Comparison of ENCODE assay signal across 21 cellular contexts in genomic region chr1:30857964-30858363, GRCh38. TPM values are rescaled to one million over a fixed set of nuclear protein-coding genes. Genes with fewer than 3 reads are reported as not detected.
DNase-seq lines count a peak whose midpoint lies in the region; ATAC-seq and TF ChIP-seq lines count a peak whose summit lies in the region.
"Had no signal": no experiment of that assay in that cellular context is flagged by ENCODE, and none has a peak within 500 bp of the region (broad histone marks: within the 10 kb centered on the region; RNA-seq: fewer than 3 reads in every experiment).

No MANE protein-coding gene starts in this region.

- H3K4me1 ChIP-seq in mesodermal cell (ENCODE audit: control insufficient read depth, insufficient read depth, low read length, poor library complexity, severe bottlenecking) (peaks cover 28% of the 10 kb centered on the region), smooth muscle cell (ENCODE audit: low read depth) (peaks cover 13% of the 10 kb centered on the region)

- H3K9me3 ChIP-seq in mesodermal cell (ENCODE audit: control insufficient read depth, low read length) (no peaks in the 10 kb centered on the region), smooth muscle cell (replicated peaks; ENCODE audit: low read depth) (no peaks in the 10 kb centered on the region)

- no peak for ATAC-seq in activated T-helper 17 cell treated with anti-CD3 and anti-CD28 coated beads, Interleukin-2, amount 50 U/mL, for 72 hours (replicated peaks)
- ATAC-seq: CD8-positive, alpha-beta T cell had no signal

- H3K36me3 ChIP-seq in mesodermal cell (ENCODE audit: control insufficient read depth, insufficient read depth, low read length) (no peaks in the 10 kb centered on the region), smooth muscle cell (ENCODE audit: low read depth) (no peaks in the 10 kb centered on the region)

- no peak for TF ChIP-seq CTCF in HFFc6 (IDR thresholded peaks at IDR 0.05)
- no peak for TF ChIP-seq CTCF in chondrocyte (IDR thresholded peaks at IDR 0.05)
- TF ChIP-seq CTCF in smooth muscle cell (IDR thresholded peaks at IDR 0.05; ENCODE audit: borderline replicate concordance, insufficient read depth, poor library complexity, severe bottlenecking): no peak

- H3K27ac ChIP-seq in mesodermal cell (ENCODE audit: low read depth, low read length, severe bottlenecking) (peak overlapping the region; percentile 70), smooth muscle cell (ENCODE audit: low read depth) (peak overlapping the region; percentile 90)
- H3K27ac ChIP-seq: KMS-11, RWPE1 had no signal

- H3K4me1 Mint-ChIP-seq in HFFc6 (ENCODE audit: low read depth) (peaks cover 35% of the 10 kb centered on the region), chondrocyte (ENCODE audit: low read depth) (peaks cover 38% of the 10 kb centered on the region)
- H3K4me1 Mint-ChIP-seq in activated T-helper 17 cell treated with anti-CD3 and anti-CD28 coated beads, Interleukin-2, amount 50 U/mL, for 72 hours: no peaks in the 10 kb centered on the region
- H3K4me1 Mint-ChIP-seq in T-helper 2 cell treated with Interferon-gamma antibody and Interleukin-4, amounts not matched to agents 5 μg/mL and 100 μg/mL, for 36 hours (ENCODE audit: low read depth): peaks cover 1% of the 10 kb centered on the region

- H3K79me2 ChIP-seq in smooth muscle cell (ENCODE audit: low read depth): no peaks in the 10 kb centered on the region

- H3K9me3 Mint-ChIP-seq in HFFc6 (no peaks in the 10 kb centered on the region), chondrocyte (ENCODE audit: low read depth) (no peaks in the 10 kb centered on the region)
- no peaks in the 10 kb centered on the region for H3K9me3 Mint-ChIP-seq in activated T-helper 17 cell treated with anti-CD3 and anti-CD28 coated beads, Interleukin-2, amount 50 U/mL, for 72 hours
- no peaks in the 10 kb centered on the region for H3K9me3 Mint-ChIP-seq in T-helper 2 cell treated with Interferon-gamma antibody and Interleukin-4, amounts not matched to agents 5 μg/mL and 100 μg/mL, for 36 hours
- H3K9me3 Mint-ChIP-seq: CD8-positive, alpha-beta T cell had no signal

- DNase-seq in HFFc6: no peak
- peak; percentile 68 for DNase-seq in chondrocyte (ENCODE audit: low spot score)
- no peak for DNase-seq in smooth muscle cell (lab: John Stamatoyannopoulos, UW; ENCODE audit: unreplicated experiment)
- DNase-seq in T-helper 2 cell treated with Interferon-gamma antibody and Interleukin-4, amounts not matched to agents 5 μg/mL and 100 μg/mL, for 36 hours (ENCODE audit: low spot score): no peak
- no peak for DNase-seq in NCI-H69 (lab: John Stamatoyannopoulos, UW)
- DNase-seq: AML-193; C1 segment of cervical spinal cord; CD8-positive, alpha-beta T cell; DMS153; NCI-H1105; NCI-H146; NCI-H2029; NCI-H226; NCI-H510A treated with DMSO at 0.1 percent for 48 hours; NCI-H774; NK-92 treated with Interleukin-12 subunit alpha and Interleukin-12 subunit beta, amount 100 ng/mL, for 24 hours; SHP77 treated with DMSO at 0.1 percent for 48 hours had no signal

- whole genome bisulfite sequencing in mesodermal cell (ENCODE audit: insufficient coverage in 2 of 2), 2 experiments: 94 to 98% methylated on average over 6 of the region's 8 CpGs
- WGBS in smooth muscle cell (ENCODE audit: low lambda C conversion rate): 86% methylated on average over 8 of the region's 8 CpGs

- H3K27me3 ChIP-seq in smooth muscle cell (ENCODE audit: low read depth): no peaks in the 10 kb centered on the region

- no peaks in the 10 kb centered on the region for H4K20me1 ChIP-seq in smooth muscle cell (ENCODE audit: low read depth)

- H3K9ac ChIP-seq in smooth muscle cell (ENCODE audit: low read depth): peak overlapping the region; percentile 71
- H3K9ac ChIP-seq: KMS-11 had no signal

- H3K4me3 ChIP-seq in mesodermal cell (ENCODE audit: extremely low read depth, insufficient read depth, low read length, poor library complexity, severe bottlenecking): no peak overlapping the region
- H3K4me3 ChIP-seq in smooth muscle cell: no peak overlapping the region

- no peak overlapping the region for H2AFZ ChIP-seq in smooth muscle cell (ENCODE audit: low read depth)

- no peak overlapping the region; the same call in 1 of the 2 replicates for H3K4me3 Mint-ChIP-seq in HFFc6
- H3K4me3 Mint-ChIP-seq in chondrocyte (ENCODE audit: unreplicated experiment): no peak overlapping the region
- no peak overlapping the region for H3K4me3 Mint-ChIP-seq in activated T-helper 17 cell treated with anti-CD3 and anti-CD28 coated beads, Interleukin-2, amount 50 U/mL, for 72 hours
- H3K4me3 Mint-ChIP-seq in T-helper 2 cell treated with Interferon-gamma antibody and Interleukin-4, amounts not matched to agents 5 μg/mL and 100 μg/mL, for 36 hours: no peak overlapping the region
- H3K4me3 Mint-ChIP-seq: CD8-positive, alpha-beta T cell had no signal

- peaks cover 4% of the 10 kb centered on the region for H3F3A ChIP-seq in smooth muscle cell (ENCODE audit: low read depth)

- H3K4me2 ChIP-seq in smooth muscle cell: peak overlapping the region; percentile 74
- H3K4me2 ChIP-seq: KMS-11 had no signal

- H3K36me3 Mint-ChIP-seq in HFFc6 (ENCODE audit: low read depth) (no peaks in the 10 kb centered on the region), chondrocyte (ENCODE audit: low read depth) (no peaks in the 10 kb centered on the region)
- no peaks in the 10 kb centered on the region for H3K36me3 Mint-ChIP-seq in activated T-helper 17 cell treated with anti-CD3 and anti-CD28 coated beads, Interleukin-2, amount 50 U/mL, for 72 hours (ENCODE audit: low read depth)
- H3K36me3 Mint-ChIP-seq in T-helper 2 cell treated with Interferon-gamma antibody and Interleukin-4, amounts not matched to agents 5 μg/mL and 100 μg/mL, for 36 hours (ENCODE audit: low read depth): no peaks in the 10 kb centered on the region
- H3K36me3 Mint-ChIP-seq: CD8-positive, alpha-beta T cell had no signal

- H3K27me3 Mint-ChIP-seq in HFFc6 (ENCODE audit: insufficient read depth) (peaks cover 2% of the 10 kb centered on the region), chondrocyte (ENCODE audit: low read depth) (peaks cover 4% of the 10 kb centered on the region)
- H3K27me3 Mint-ChIP-seq in activated T-helper 17 cell treated with anti-CD3 and anti-CD28 coated beads, Interleukin-2, amount 50 U/mL, for 72 hours: peaks cover 12% of the 10 kb centered on the region
- H3K27me3 Mint-ChIP-seq in T-helper 2 cell treated with Interferon-gamma antibody and Interleukin-4, amounts not matched to agents 5 μg/mL and 100 μg/mL, for 36 hours (ENCODE audit: low read depth): peaks cover 7% of the 10 kb centered on the region

- H3K27ac Mint-ChIP-seq in HFFc6: peak overlapping the region; percentile 57; the same call in 1 of the 2 replicates
- no peak overlapping the region for H3K27ac Mint-ChIP-seq in chondrocyte (ENCODE audit: unreplicated experiment)
- no peak overlapping the region for H3K27ac Mint-ChIP-seq in activated T-helper 17 cell treated with anti-CD3 and anti-CD28 coated beads, Interleukin-2, amount 50 U/mL, for 72 hours
- H3K27ac Mint-ChIP-seq in T-helper 2 cell treated with Interferon-gamma antibody and Interleukin-4, amounts not matched to agents 5 μg/mL and 100 μg/mL, for 36 hours: no peak overlapping the region
- H3K27ac Mint-ChIP-seq: CD8-positive, alpha-beta T cell had no signal

RNA-seq across cellular contexts. Expression of gene SDC3, which starts 50.6 kb away (rescaled TPM):
- 10 to 100 TPM; 50.9 to 60.5 (median 56.7) TPM for total RNA-seq in HFFc6 (2021; fragmentation: NEBNext Ultra II Directional; extraction: Animal tissue kit (Norgen Biotek cat#: 25700))
- total RNA-seq in chondrocyte (46.8 to 69.3 TPM (median 47.3 TPM) in 3 replicates), smooth muscle cell (45.8 and 46.3 TPM in 2 replicates)
- 80.5 TPM for polyA plus RNA-seq in mesodermal cell (2013, experiment 1 of 2)
- polyA plus RNA-seq in mesodermal cell (2013, experiment 2 of 2): 64.9 TPM
- 86.8 and 112 TPM in 2 replicates for polyA plus RNA-seq in smooth muscle cell
- total RNA-seq in activated T-helper 17 cell treated with anti-CD3 and anti-CD28 coated beads, Interleukin-2, amount 50 U/mL, for 72 hours: under 1 TPM in 1 of 2 donors, not detected in 1; 0.11 TPM
- total RNA-seq: CD8-positive, alpha-beta T cell had no signal

Comparison
In these comparisons a context has a peak if more than half of its experiments do, and no peak if none do; other contexts are left out.
1. RNA of gene SDC3, which starts 50.6 kb away (total RNA-seq): 50.9 to 60.5 TPM in HFFc6, 46.8 to 69.3 TPM in chondrocyte and 45.8 to 46.3 TPM in smooth muscle cell; 0.11 TPM in activated T-helper 17 cell treated with anti-CD3 and anti-CD28 coated beads, Interleukin-2, amount 50 U/mL, for 72 hours; every median in the first group is over 10 times any median in the second.